Comparison of ENCODE assay signal across 8 cellular contexts in genomic region chr14:34059037-34059924, GRCh38.
DNase-seq lines count a peak whose midpoint lies in the region; ATAC-seq and TF ChIP-seq lines count a peak whose summit lies in the region.

No MANE protein-coding gene starts in this region.

- H3K27me3 ChIP-seq in H7 (ENCODE audit: control insufficient read depth, insufficient read depth, low read length) = peaks cover 10% of the 10 kb centered on the region
- no peaks in the 10 kb centered on the region for H3K27me3 ChIP-seq in gastroesophageal sphincter

- H3K4me3 ChIP-seq in H7 (ENCODE audit: insufficient read depth, low read depth, low read length) (peak overlapping the region; percentile 62), gastroesophageal sphincter (peak overlapping the region; percentile 34 to 71), retinal pigment epithelial cell (ENCODE audit: low read length) (peak overlapping the region; percentile 56)

- no peaks in the 10 kb centered on the region for H3K9me3 ChIP-seq in gastroesophageal sphincter

- no peak for TF ChIP-seq EP300 in gastroesophageal sphincter (IDR thresholded peaks at IDR 0.05)

- DNase-seq in H7 (no peak), retinal pigment epithelial cell (ENCODE audit: low read depth) (no peak), DMS114 treated with DMSO at 0.1 percent for 48 hours (lab: John Stamatoyannopoulos, UW; ENCODE audit: unreplicated experiment) (no peak), GOT3 (lab: John Stamatoyannopoulos, UW) (no peak), NCI-H226 (no peak), C1 segment of cervical spinal cord (lab: John Stamatoyannopoulos, UW) (no peak)

- peaks cover 0 to 32% (median 6%) of the 10 kb centered on the region in 3 donors for H3K4me1 ChIP-seq in gastroesophageal sphincter

- no peaks in the 10 kb centered on the region for H3K36me3 ChIP-seq in H7 (replicated peaks; ENCODE audit: control insufficient read depth, insufficient read depth, low read length)
- no peaks in the 10 kb centered on the region for H3K36me3 ChIP-seq in gastroesophageal sphincter

- no peak for ATAC-seq in gastroesophageal sphincter

- WGBS in gastroesophageal sphincter (ENCODE audit: low coverage in 1 of 2), 2 donors = 76 to 78% methylated on average over 7 to 12 of the region's 16 CpGs

- TF ChIP-seq POLR2A in gastroesophageal sphincter (IDR thresholded peaks at IDR 0.05) = no peak

- peak overlapping the region; percentile 85 for H3K27ac ChIP-seq in VCaP
- peak overlapping the region; percentile 83 to 93 (median 90) for H3K27ac ChIP-seq in gastroesophageal sphincter

- TF ChIP-seq CTCF in VCaP (conservative IDR thresholded peaks at IDR 0.05) (no peak), gastroesophageal sphincter (IDR thresholded peaks at IDR 0.05) (no peak), retinal pigment epithelial cell (conservative IDR thresholded peaks at IDR 0.05; ENCODE audit: low read depth, low read length) (no peak)
